ENCODE assay signal across 12 cellular contexts in genomic region chr18:9876523-9876866, GRCh38. TPM values are rescaled to one million over a fixed set of nuclear protein-coding genes. Genes with fewer than 3 reads are reported as not detected.
A peak's percentile ranks its signal among the peaks of the same experiment; 100 is the strongest.
DNase-seq lines count a peak whose midpoint lies in the region; ATAC-seq and TF ChIP-seq lines count a peak whose summit lies in the region.
"Had no signal": no experiment of that assay in that cellular context is flagged by ENCODE, and none has a peak within 500 bp of the region (broad histone marks: within the 10 kb centered on the region; RNA-seq: fewer than 3 reads in every experiment).

No MANE protein-coding gene starts in this region.

- H2AFZ ChIP-seq in KMS-11 (ENCODE audit: low read depth) (peak overlapping the region; percentile 92), trophoblast cell (ENCODE audit: insufficient read depth, low read length, poor library complexity) (no peak overlapping the region)

- peak overlapping the region; percentile 76 for H3K27ac ChIP-seq in AG04450 (ENCODE audit: low read depth, low read length)
- peak overlapping the region; percentile 91 for H3K27ac ChIP-seq in KMS-11
- H3K27ac ChIP-seq in trophoblast cell (ENCODE audit: low read depth, low read length): peak overlapping the region; percentile 61

- H3K27me3 Mint-ChIP-seq in endothelial cell (ENCODE audit: unreplicated experiment): no peaks in the 10 kb centered on the region
- H3K27me3 Mint-ChIP-seq in activated CD8-positive, alpha-beta T cell treated with anti-CD3 and anti-CD28 coated beads, Interleukin-2, amount 10 ng/mL, durations not matched to agents 7 days and 5 days (ENCODE audit: low read depth): no peaks in the 10 kb centered on the region

- no peaks in the 10 kb centered on the region for H4K20me1 ChIP-seq in KMS-11 (ENCODE audit: insufficient read depth)

- peak overlapping the region; percentile 97 for H3K27ac Mint-ChIP-seq in endothelial cell (ENCODE audit: unreplicated experiment)
- H3K27ac Mint-ChIP-seq in activated CD8-positive, alpha-beta T cell treated with anti-CD3 and anti-CD28 coated beads, Interleukin-2, amount 10 ng/mL, durations not matched to agents 7 days and 5 days: no peak overlapping the region
- H3K27ac Mint-ChIP-seq: activated naive CD4-positive, alpha-beta T cell treated with anti-CD3 and anti-CD28 coated beads for 36 hours had no signal

- peaks cover 35% of the 10 kb centered on the region for H3K4me1 ChIP-seq in KMS-11 (ENCODE audit: low read depth, poor library complexity, severe bottlenecking)
- H3K4me1 ChIP-seq in trophoblast cell (ENCODE audit: control insufficient read depth in 1 of 2, insufficient read depth in 2 of 2, low read length in 2 of 2): peaks cover 3 to 4% of the 10 kb centered on the region in 2 experiments

- H3K18ac ChIP-seq in trophoblast cell (ENCODE audit: low read length): no peak overlapping the region

- no peak overlapping the region for H2BK120ac ChIP-seq in trophoblast cell (ENCODE audit: insufficient read depth, low read length, poor library complexity)

- DNase-seq in AG04450 (ENCODE audit: low read depth, low spot score) (no peak), endothelial cell (ENCODE audit: low spot score) (no peak), trophoblast cell (no peak), HT-29 (ENCODE audit: low spot score) (no peak), superior temporal gyrus (ENCODE audit: extremely low spot score) (no peak)
- no peak for DNase-seq in activated CD8-positive, alpha-beta T cell treated with anti-CD3 and anti-CD28 coated beads, Interleukin-2, amount 10 ng/mL, durations not matched to agents 7 days and 5 days
- DNase-seq: activated naive CD4-positive, alpha-beta T cell treated with anti-CD3 and anti-CD28 coated beads for 36 hours; C1 segment of cervical spinal cord; cerebellar nuclear complex had no signal

- H3K9ac ChIP-seq in KMS-11 (peak overlapping the region; percentile 72), trophoblast cell (ENCODE audit: low read length) (no peak overlapping the region)

- no peaks in the 10 kb centered on the region for H3K36me3 ChIP-seq in KMS-11 (ENCODE audit: insufficient read depth)
- H3K36me3 ChIP-seq in trophoblast cell (ENCODE audit: control insufficient read depth in 1 of 2, insufficient read depth in 2 of 2, low read length in 2 of 2): no peaks in the 10 kb centered on the region

- H4K12ac ChIP-seq in trophoblast cell (ENCODE audit: low read depth, low read length): no peak overlapping the region

- peak overlapping the region; percentile 44 for H3K4me3 ChIP-seq in AG04450 (ENCODE audit: low read depth, low read length)
- H3K4me3 ChIP-seq in KMS-11 (IDR thresholded peaks at IDR 0.05; ENCODE audit: insufficient read depth, low read depth, low read length): no peak overlapping the region
- no peak overlapping the region for H3K4me3 ChIP-seq in trophoblast cell (ENCODE audit: low read depth, low read length)

- TF ChIP-seq CTCF in AG04450 (IDR thresholded peaks at IDR 0.05; ENCODE audit: low read depth, low read length): no peak
- TF ChIP-seq CTCF in KMS-11 (conservative IDR thresholded peaks at IDR 0.05; ENCODE audit: low read depth, low read length): no peak
- TF ChIP-seq CTCF in endothelial cell (IDR thresholded peaks at IDR 0.05; ENCODE audit: unreplicated experiment): no peak

- POLR2A ChIA-PET in AG04450 (lab: Yijun Ruan, JAX): interaction anchor here (1.0 to 1.5 kb wide), 3 partner anchors 37 to 80 kb away, joined by 3 to 12 read pairs (median 3); partner anchors contain the start of gene VAPA
- POLR2A ChIA-PET in activated CD8-positive, alpha-beta T cell treated with anti-CD3 and anti-CD28 coated beads, Interleukin-2, amount 10 ng/mL, durations not matched to agents 7 days and 5 days (lab: Charles Lee): no interaction called here

- no peak overlapping the region for H3K4me3 Mint-ChIP-seq in endothelial cell (ENCODE audit: unreplicated experiment)
- H3K4me3 Mint-ChIP-seq in activated CD8-positive, alpha-beta T cell treated with anti-CD3 and anti-CD28 coated beads, Interleukin-2, amount 10 ng/mL, durations not matched to agents 7 days and 5 days: no peak overlapping the region
- H3K4me3 Mint-ChIP-seq: activated naive CD4-positive, alpha-beta T cell treated with anti-CD3 and anti-CD28 coated beads for 36 hours had no signal

- H3K23ac ChIP-seq in trophoblast cell (ENCODE audit: low read length): no peak overlapping the region

- peak overlapping the region; percentile 94 for H3K4me2 ChIP-seq in KMS-11
- no peak overlapping the region for H3K4me2 ChIP-seq in trophoblast cell (ENCODE audit: low read length)

- no peak overlapping the region for H3K14ac ChIP-seq in trophoblast cell (ENCODE audit: low read length)

- H4K91ac ChIP-seq in trophoblast cell (ENCODE audit: low read depth, low read length): no peak overlapping the region

- peaks cover 5% of the 10 kb centered on the region for H3K79me1 ChIP-seq in trophoblast cell (ENCODE audit: low read length)

- H4K8ac ChIP-seq in trophoblast cell (ENCODE audit: low read depth, low read length): no peak overlapping the region

- no peaks in the 10 kb centered on the region for H3K36me3 Mint-ChIP-seq in endothelial cell (ENCODE audit: low read depth, unreplicated experiment)
- H3K36me3 Mint-ChIP-seq in activated CD8-positive, alpha-beta T cell treated with anti-CD3 and anti-CD28 coated beads, Interleukin-2, amount 10 ng/mL, durations not matched to agents 7 days and 5 days (ENCODE audit: low read depth): no peaks in the 10 kb centered on the region

- H3K4ac ChIP-seq in trophoblast cell (ENCODE audit: low read depth, low read length): no peak overlapping the region

- no peak for ATAC-seq in activated CD8-positive, alpha-beta T cell treated with anti-CD3 and anti-CD28 coated beads, Interleukin-2, amount 10 ng/mL, durations not matched to agents 7 days and 5 days
- no peak for ATAC-seq in activated CD4-positive, CD25-positive, alpha-beta regulatory T cell treated with anti-CD3 and anti-CD28 coated beads, Interleukin-2, amount 50 U/mL, for 24 hours

- peaks cover 14% of the 10 kb centered on the region for H3K4me1 Mint-ChIP-seq in endothelial cell (ENCODE audit: unreplicated experiment)
- H3K4me1 Mint-ChIP-seq in activated CD8-positive, alpha-beta T cell treated with anti-CD3 and anti-CD28 coated beads, Interleukin-2, amount 10 ng/mL, durations not matched to agents 7 days and 5 days (ENCODE audit: low read depth): no peaks in the 10 kb centered on the region

- H2BK5ac ChIP-seq in trophoblast cell (ENCODE audit: low read depth, low read length, poor library complexity): no peak overlapping the region

- H3K27me3 ChIP-seq in AG04450 (ENCODE audit: control insufficient read depth, insufficient read depth, low read length) (no peaks in the 10 kb centered on the region), KMS-11 (ENCODE audit: insufficient read depth, low read depth) (no peaks in the 10 kb centered on the region), trophoblast cell (ENCODE audit: insufficient read depth, low read length) (no peaks in the 10 kb centered on the region)

- no peak overlapping the region for H2BK12ac ChIP-seq in trophoblast cell (ENCODE audit: low read length)

- no peak overlapping the region for H2AK5ac ChIP-seq in trophoblast cell (ENCODE audit: low read length)

- CTCF ChIA-PET in AG04450 (lab: Charles Lee): no interaction called here
- CTCF ChIA-PET in activated CD8-positive, alpha-beta T cell treated with anti-CD3 and anti-CD28 coated beads, Interleukin-2, amount 10 ng/mL, durations not matched to agents 7 days and 5 days (lab: Charles Lee): no interaction called here

- H3K9me3 ChIP-seq in AG04450 (ENCODE audit: control insufficient read depth, insufficient read depth, low read length) (no peaks in the 10 kb centered on the region), trophoblast cell (ENCODE audit: insufficient read depth, low read depth, low read length) (no peaks in the 10 kb centered on the region)

- H3K9me3 Mint-ChIP-seq in endothelial cell (ENCODE audit: unreplicated experiment): no peaks in the 10 kb centered on the region
- no peaks in the 10 kb centered on the region for H3K9me3 Mint-ChIP-seq in activated CD8-positive, alpha-beta T cell treated with anti-CD3 and anti-CD28 coated beads, Interleukin-2, amount 10 ng/mL, durations not matched to agents 7 days and 5 days (ENCODE audit: insufficient read depth)
- H3K9me3 Mint-ChIP-seq: activated naive CD4-positive, alpha-beta T cell treated with anti-CD3 and anti-CD28 coated beads for 36 hours had no signal

- no peaks in the 10 kb centered on the region for H3K79me2 ChIP-seq in KMS-11 (ENCODE audit: insufficient read depth, low read depth)
- H3K79me2 ChIP-seq in trophoblast cell (ENCODE audit: control insufficient read depth, insufficient read depth, low read length, poor library complexity): no peaks in the 10 kb centered on the region

- no CpG with 5 or more reads among the region's 1 CpG for WGBS in trophoblast cell (ENCODE audit: extremely low coverage, insufficient coverage, insufficient read length)

RNA-seq across cellular contexts. Expression of gene TXNDC2, which starts 9.3 kb away (rescaled TPM):
- 0.06 TPM in 2 replicates for polyA plus RNA-seq in AG04450 (2011; rRNA removed)
- polyA minus RNA-seq in AG04450 (2011; rRNA and poly(A)+ RNA removed): 0.14 and 0.17 TPM in 2 replicates
- not detected for total RNA-seq in endothelial cell (ENCODE audit: unreplicated experiment)
- polyA plus RNA-seq in trophoblast cell (2013): 1.1 and 1.4 TPM in 2 replicates
- total RNA-seq in activated CD8-positive, alpha-beta T cell treated with anti-CD3 and anti-CD28 coated beads, Interleukin-2, amount 10 ng/mL, durations not matched to agents 7 days and 5 days: not detected
- total RNA-seq in HT-29 (2014; rRNA removed; shearing (Covaris generic)): not detected in 2 replicates
- total RNA-seq: activated naive CD4-positive, alpha-beta T cell treated with anti-CD3 and anti-CD28 coated beads for 36 hours; OCI-LY7 had no signal

RNA-seq across cellular contexts. Expression of gene VAPA, which starts 37.3 kb away (rescaled TPM):
- 296 and 393 TPM in 2 replicates for polyA plus RNA-seq in AG04450 (2011; rRNA removed)
- 106 and 199 TPM in 2 replicates for polyA minus RNA-seq in AG04450 (2011; rRNA and poly(A)+ RNA removed)
- total RNA-seq in endothelial cell (ENCODE audit: unreplicated experiment): 180 TPM
- polyA plus RNA-seq in trophoblast cell (2013): 181 and 185 TPM in 2 replicates
- 100 to 1,000 TPM; 138 to 142 TPM for total RNA-seq in activated CD8-positive, alpha-beta T cell treated with anti-CD3 and anti-CD28 coated beads, Interleukin-2, amount 10 ng/mL, durations not matched to agents 7 days and 5 days
- total RNA-seq in HT-29 (2014; rRNA removed; shearing (Covaris generic)): 299 and 320 TPM in 2 replicates
